23 cellular contexts compared by ENCODE assay signal in the genomic region with DNA sequence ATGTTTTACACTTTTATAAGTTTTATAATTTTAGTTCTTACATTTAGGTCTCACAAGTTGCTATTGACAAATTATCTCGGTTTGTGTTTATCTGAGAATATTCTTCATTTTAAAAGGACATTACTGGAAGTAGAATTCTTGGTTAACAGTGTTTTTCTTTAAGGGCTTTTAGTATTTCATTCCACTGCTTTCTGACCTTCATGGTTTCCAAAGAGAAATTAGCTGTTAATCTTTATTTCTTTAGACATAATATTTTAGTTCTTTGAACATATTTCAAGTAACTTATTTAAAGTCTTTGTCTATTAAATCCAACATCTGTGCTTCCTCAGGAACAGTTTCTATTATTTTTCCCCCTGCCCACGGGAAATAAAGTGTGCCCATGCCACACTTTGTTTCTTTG.
"Had no signal": no experiment of that assay in that cellular context is flagged by ENCODE, and none has a peak within 500 bp of the region (broad histone marks: within the 10 kb centered on the region; RNA-seq: fewer than 3 reads in every experiment).

No MANE protein-coding gene starts in this region.

- H3K27me3 Mint-ChIP-seq: activated B cell treated with CpG ODN at 0.5 μM for 24 hours; brain; dendritic cell treated with granulocyte-macrophage colony-stimulating factor and Interleukin-4, amounts not matched to agents 40 ng/mL and 50 ng/mL, for 4 days had no signal

- DNase-seq: activated B cell treated with CpG ODN at 0.5 μM for 24 hours; activated CD4-positive, alpha-beta memory T cell treated with anti-CD3 and anti-CD28 coated beads for 36 hours; activated CD4-positive, alpha-beta T cell treated with anti-CD3 and anti-CD28 coated beads for 48 hours; activated CD8-positive, alpha-beta memory T cell treated with anti-CD3 and anti-CD28 coated beads, Interleukin-2, amount 50 U/mL, for 48 hours; activated gamma-delta T cell treated with Interleukin-2 at 50 U/mL for 16 hours; activated naive CD4-positive, alpha-beta T cell treated with anti-CD3 and anti-CD28 coated beads, Interleukin-2, amount 50 U/mL, for 16 hours; activated naive CD4-positive, alpha-beta T cell treated with Interleukin-2 at 50 U/mL for 16 hours; activated T-cell treated with anti-CD3 and anti-CD28 coated beads for 4 hours; activated T-cell treated with anti-CD3 and anti-CD28 coated beads, Interleukin-2, amount 50 U/mL, for 24 hours; activated T-cell treated with anti-CD3 and anti-CD28 coated beads, Interleukin-2, amount 50 U/mL, for 72 hours; adrenal gland; central memory CD4-positive, alpha-beta T cell; cerebellar nuclear complex; dorsolateral prefrontal cortex; effector memory CD4-positive, alpha-beta T cell; endodermal cell; erythroblast; foreskin keratinocyte; heart right ventricle; T-helper 2 cell had no signal

- H3K4me3 Mint-ChIP-seq: activated B cell treated with CpG ODN at 0.5 μM for 24 hours; activated CD4-positive, alpha-beta memory T cell treated with anti-CD3 and anti-CD28 coated beads for 36 hours; activated naive CD8-positive, alpha-beta T cell; activated T-cell treated with anti-CD3 and anti-CD28 coated beads, Interleukin-2, amount 50 U/mL, for 24 hours; activated T-cell treated with anti-CD3 and anti-CD28 coated beads, Interleukin-2, amount 50 U/mL, for 72 hours; brain; dendritic cell treated with granulocyte-macrophage colony-stimulating factor and Interleukin-4, amounts not matched to agents 40 ng/mL and 50 ng/mL, for 4 days; endodermal cell had no signal

- H3K4me1 Mint-ChIP-seq: activated B cell treated with CpG ODN at 0.5 μM for 24 hours, brain had no signal

- H3K27ac Mint-ChIP-seq: activated B cell treated with CpG ODN at 0.5 μM for 24 hours; activated CD4-positive, alpha-beta memory T cell treated with anti-CD3 and anti-CD28 coated beads for 36 hours; activated naive CD8-positive, alpha-beta T cell; activated T-cell treated with anti-CD3 and anti-CD28 coated beads, Interleukin-2, amount 50 U/mL, for 24 hours; brain; dendritic cell treated with granulocyte-macrophage colony-stimulating factor and Interleukin-4, amounts not matched to agents 40 ng/mL and 50 ng/mL, for 4 days; endodermal cell had no signal
